Comparison of ENCODE assay signal across 8 cellular contexts in the genomic region with DNA sequence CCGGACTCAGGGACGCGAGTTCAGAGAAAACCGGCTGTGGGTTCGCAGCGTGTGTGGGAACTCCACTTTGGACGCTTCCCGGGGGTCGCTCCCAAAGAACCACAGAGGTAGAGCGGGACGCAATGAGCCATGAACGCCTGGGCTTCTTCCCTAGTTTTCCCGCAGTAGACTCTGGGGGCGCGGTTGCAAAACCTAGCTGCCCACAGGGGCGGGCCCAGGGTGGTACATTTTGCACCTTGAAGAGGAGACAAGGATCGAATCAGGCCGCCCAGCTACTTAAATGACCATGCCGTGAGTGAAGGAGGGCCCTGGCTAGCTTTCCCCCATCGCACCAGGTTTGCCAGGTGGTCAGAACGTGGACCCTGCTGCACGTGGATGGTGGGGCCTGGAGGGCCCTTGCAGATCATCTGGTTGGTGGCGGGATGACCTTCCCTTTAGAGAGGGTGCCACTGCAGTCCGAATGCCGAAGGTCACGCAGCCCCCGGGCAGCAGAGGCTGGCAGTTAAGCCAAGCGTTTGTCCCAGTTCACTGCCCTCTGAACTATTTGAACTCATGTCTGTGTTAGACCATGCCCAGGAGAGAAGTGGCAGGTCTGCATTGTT. TPM values are rescaled to one million over a fixed set of nuclear protein-coding genes. Genes with fewer than 3 reads are reported as not detected.
A peak's percentile ranks its signal among the peaks of the same experiment; 100 is the strongest.
DNase-seq lines count a peak whose midpoint lies in the region; ATAC-seq and TF ChIP-seq lines count a peak whose summit lies in the region.

No MANE protein-coding gene starts in this region.

- H3K9me3 ChIP-seq in tibial nerve, result no peaks in the 10 kb centered on the region

- no peak for TF ChIP-seq EP300 in tibial nerve (IDR thresholded peaks at IDR 0.05)

- no peak for TF ChIP-seq POLR2A in lower leg skin (IDR thresholded peaks at IDR 0.05)
- no peak for TF ChIP-seq POLR2A in tibial nerve (IDR thresholded peaks at IDR 0.05)

- no peak for TF ChIP-seq CTCF in lower leg skin (IDR thresholded peaks at IDR 0.05)
- TF ChIP-seq CTCF in tibial nerve (IDR thresholded peaks at IDR 0.05), result no peak

- ATAC-seq in GM21786 (IDR thresholded peaks at IDR 0.05; ENCODE audit: unreplicated experiment), result no peak

- 14 to 27% methylated on average over 13 to 18 of the region's 28 CpGs for WGBS in lower leg skin, 2 donors
- 7 to 11% methylated on average over 17 to 28 of the region's 28 CpGs for WGBS in tibial nerve, 2 donors

- H3K4me1 ChIP-seq in tibial nerve, result peaks cover 0 to 12% (median 0%) of the 10 kb centered on the region in 4 donors

- peak overlapping the region in 3 of 4 donors; percentile 42 to 76 (median 75) for H3K27ac ChIP-seq in tibial nerve

- DNase-seq in NCI-H2171 treated with DMSO at 0.1 percent for 48 hours (lab: John Stamatoyannopoulos, UW) (peak; percentile 43), NCI-H2171 (lab: John Stamatoyannopoulos, UW) (no peak), NCI-H510A (lab: John Stamatoyannopoulos, UW) (peak; percentile 45), cerebellum (ENCODE audit: low spot score) (peak; percentile 25), lower leg skin (ENCODE audit: low spot score in 2 of 2) (peak in 1 of 2 donors; percentile 15), tibial nerve (ENCODE audit: low spot score in 2 of 2) (no peak), GF-D8 (lab: John Stamatoyannopoulos, UW) (no peak)

- H3K4me3 ChIP-seq in lower leg skin (ENCODE audit: low read depth, poor library complexity, severe bottlenecking) (peak overlapping the region; percentile 89), tibial nerve (peak overlapping the region; percentile 54 to 82 (median 68))

- intact Hi-C loops in lower leg skin (cut with DNase I; ENCODE audit: low total_unique reads), result no loop called here

- no peaks in the 10 kb centered on the region for H3K36me3 ChIP-seq in tibial nerve

- H3K27me3 ChIP-seq in tibial nerve, result no peaks in the 10 kb centered on the region

RNA-seq across cellular contexts. Expression of a gene that starts 0.6 kb away (rescaled TPM):
- total RNA-seq in cerebellum (22.9 TPM), lower leg skin (10 to 100 TPM; 13.7 to 23.1 (median 16.8) TPM), tibial nerve (10 to 100 TPM in 3 of 4 donors, 1 to 10 TPM in 1; 9.2 to 16.3 (median 15.4) TPM)

Comparison
In these comparisons a context has a peak if more than half of its experiments do, and no peak if none do; other contexts are left out.
1. DNase-seq: peak in NCI-H2171 treated with DMSO at 0.1 percent for 48 hours (single experiment), NCI-H510A (single experiment) and cerebellum (single experiment); none in NCI-H2171 (single experiment), tibial nerve (0 of 2) and GF-D8 (single experiment).